35 cellular contexts compared by ENCODE assay signal in the genomic region with DNA sequence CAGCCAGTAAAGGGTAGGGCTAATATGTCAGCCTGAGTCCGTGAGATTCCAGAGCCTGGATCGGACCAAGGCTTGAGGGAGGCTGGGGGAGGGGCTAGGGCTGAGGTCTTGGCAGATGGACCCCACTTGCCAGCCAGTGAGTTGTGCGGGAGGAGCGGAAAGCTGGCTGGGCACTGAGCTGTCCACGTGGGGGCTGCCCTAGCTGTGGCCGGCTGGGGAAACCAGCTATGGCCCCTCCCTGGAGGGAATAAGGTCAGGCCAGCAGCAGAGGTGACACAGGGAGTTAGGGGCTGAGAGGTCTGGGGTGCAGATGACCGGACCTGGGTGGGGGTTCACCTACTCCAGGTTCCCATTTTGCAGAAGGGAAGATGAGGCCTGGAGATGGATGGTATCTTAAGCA.
"Had no signal": no experiment of that assay in that cellular context is flagged by ENCODE, and none has a peak within 500 bp of the region (broad histone marks: within the 10 kb centered on the region; RNA-seq: fewer than 3 reads in every experiment).

No MANE protein-coding gene starts in this region.

- H3K9ac ChIP-seq: KMS-11 had no signal

- H3K4me3 ChIP-seq: MG63 had no signal

- H3K27ac ChIP-seq: KMS-11 had no signal

- H3K9me3 ChIP-seq: MG63 had no signal

- H3K36me3 ChIP-seq: MG63 had no signal

- H3K4me2 ChIP-seq: KMS-11 had no signal

- H3K27me3 ChIP-seq: MG63 had no signal

- DNase-seq: Karpas-422, Kasumi-1, KBM-7, KG1, MG63, MM.1S, MV-4-11, NCI-H1048, NCI-H1092, NCI-H1092 treated with DMSO at 0.1 percent for 48 hours, NCI-H1105, NCI-H1105 treated with DMSO at 0.1 percent for 48 hours, NCI-H1417, NCI-H1417 treated with DMSO at 0.1 percent for 48 hours, NCI-H1436, NCI-H1436 treated with DMSO at 0.1 percent for 48 hours, NCI-H146, NCI-H1694, NCI-H1694 treated with DMSO at 0.1 percent for 48 hours, NCI-H187, NCI-H187 treated with DMSO at 0.1 percent for 48 hours, NCI-H1930, NCI-H2029, NCI-H2029 treated with DMSO at 0.1 percent for 48 hours, NCI-H2081, NCI-H2081 treated with DMSO at 0.1 percent for 48 hours, NCI-H2107, NCI-H2171, NCI-H2171 treated with DMSO at 0.1 percent for 48 hours, NCI-H2227 treated with DMSO at 0.1 percent for 48 hours, NCI-H226, NCI-H345, NCI-H446, NCI-H446 treated with DMSO at 0.1 percent for 48 hours had no signal
